In the genomic region with DNA sequence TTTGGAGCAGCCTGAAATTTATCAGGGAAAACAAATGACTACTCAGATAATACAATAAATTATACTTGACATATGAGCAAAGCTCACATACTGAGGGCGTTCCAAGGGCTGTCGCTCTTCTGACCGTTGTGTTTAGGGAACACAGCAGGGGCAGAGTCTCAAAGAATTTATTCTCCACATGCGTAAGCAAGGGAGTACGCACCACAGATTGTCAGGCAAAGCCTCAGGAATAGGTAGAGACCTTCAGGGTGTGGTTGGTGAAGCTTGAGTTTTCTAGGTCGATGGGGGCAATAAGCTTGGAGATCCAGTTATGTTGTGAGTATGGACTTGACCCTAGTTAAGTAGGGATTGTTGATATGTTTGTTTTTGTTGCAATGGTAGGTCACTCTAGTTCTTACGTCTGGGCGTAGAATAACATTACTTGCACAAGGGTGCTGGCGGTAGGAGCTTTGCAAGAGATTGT, we compare ENCODE assay signal across 9 cellular contexts.
A peak's percentile ranks its signal among the peaks of the same experiment; 100 is the strongest.
DNase-seq lines count a peak whose midpoint lies in the region; ATAC-seq, FAIRE-seq and TF ChIP-seq lines count a peak whose summit lies in the region.
"Had no signal": no experiment of that assay in that cellular context is flagged by ENCODE, and none has a peak within 500 bp of the region (broad histone marks: within the 10 kb centered on the region; RNA-seq: fewer than 3 reads in every experiment).

No MANE protein-coding gene starts in this region.

- H3K9me3 Mint-ChIP-seq in dendritic cell treated with granulocyte-macrophage colony-stimulating factor and Interleukin-4, amounts not matched to agents 40 ng/mL and 50 ng/mL, for 4 days = no peaks in the 10 kb centered on the region

- no peak overlapping the region for H2AFZ ChIP-seq in OCI-LY3 (ENCODE audit: low read depth, low read length)

- H3K27me3 Mint-ChIP-seq in dendritic cell treated with granulocyte-macrophage colony-stimulating factor and Interleukin-4, amounts not matched to agents 40 ng/mL and 50 ng/mL, for 4 days = no peaks in the 10 kb centered on the region

- DNase-seq in NCI-H1105 treated with DMSO at 0.1 percent for 48 hours (lab: John Stamatoyannopoulos, UW) (peak; percentile 51), NCI-H1105 (lab: John Stamatoyannopoulos, UW) (no peak), midbrain (lab: John Stamatoyannopoulos, UW) (peak; percentile 62), D721Med (ENCODE audit: insufficient read length, low spot score) (no peak), GM19240 (ENCODE audit: insufficient read length, low spot score) (no peak)

- peaks cover 12% of the 10 kb centered on the region for H3K36me3 Mint-ChIP-seq in dendritic cell treated with granulocyte-macrophage colony-stimulating factor and Interleukin-4, amounts not matched to agents 40 ng/mL and 50 ng/mL, for 4 days (ENCODE audit: low read depth)

- peaks cover 48% of the 10 kb centered on the region for H3K4me1 Mint-ChIP-seq in dendritic cell treated with granulocyte-macrophage colony-stimulating factor and Interleukin-4, amounts not matched to agents 40 ng/mL and 50 ng/mL, for 4 days (ENCODE audit: low read depth)

- no peaks in the 10 kb centered on the region for H3K9me3 ChIP-seq in OCI-LY3 (ENCODE audit: insufficient read depth, low read length)

- intact Hi-C loops in dendritic cell treated with granulocyte-macrophage colony-stimulating factor and Interleukin-4, amounts not matched to agents 40 ng/mL and 50 ng/mL, for 4 days (cut with micrococcal nuclease) = loop anchor here (5.0 to 10.0 kb wide), 3 partner anchors 103 to 540 kb away; partner anchors contain the start of genes ATM, NPAT and RAB39A

- H3K4me2 ChIP-seq in OCI-LY3 (ENCODE audit: low read length) = peak overlapping the region; percentile 78

- H3K9ac ChIP-seq in OCI-LY3 (ENCODE audit: low read length) = peak overlapping the region; percentile 81

- peaks cover 45% of the 10 kb centered on the region for H3K79me2 ChIP-seq in OCI-LY3 (ENCODE audit: low read length)

- no peak for ATAC-seq in GM19328 (IDR thresholded peaks at IDR 0.05; ENCODE audit: unreplicated experiment)

- peak overlapping the region; percentile 96 for H3K4me3 ChIP-seq in OCI-LY3 (ENCODE audit: low read length)

- H3K36me3 ChIP-seq in OCI-LY3 (replicated peaks; ENCODE audit: low read depth, low read length) = no peaks in the 10 kb centered on the region

- no peak for FAIRE-seq in D721Med (lab: Jason Lieb, UNC)
- FAIRE-seq: G401.6 had no signal

- no peaks in the 10 kb centered on the region for H4K20me1 ChIP-seq in OCI-LY3 (ENCODE audit: insufficient read depth, low read length)

- H3K4me1 ChIP-seq in OCI-LY3 (ENCODE audit: low read length) = peaks cover 7% of the 10 kb centered on the region; the same call in 1 of the 2 replicates

- no peak overlapping the region for H3K27ac ChIP-seq in OCI-LY3 (ENCODE audit: low read length)

- H3K27me3 ChIP-seq in OCI-LY3 (ENCODE audit: low read depth, low read length) = no peaks in the 10 kb centered on the region

- H3K27ac Mint-ChIP-seq in dendritic cell treated with granulocyte-macrophage colony-stimulating factor and Interleukin-4, amounts not matched to agents 40 ng/mL and 50 ng/mL, for 4 days = peak overlapping the region; percentile 63

- no peak for TF ChIP-seq CTCF in OCI-LY3 (IDR thresholded peaks at IDR 0.05; ENCODE audit: low read depth, low read length)
- TF ChIP-seq CTCF in D721Med (IDR thresholded peaks at IDR 0.05; ENCODE audit: insufficient read depth, missing control alignments) = no peak

- peak overlapping the region; percentile 79 for H3K4me3 Mint-ChIP-seq in dendritic cell treated with granulocyte-macrophage colony-stimulating factor and Interleukin-4, amounts not matched to agents 40 ng/mL and 50 ng/mL, for 4 days

Comparison
In these comparisons a context has a peak if more than half of its experiments do, and no peak if none do; other contexts are left out.
1. DNase-seq: peak in NCI-H1105 treated with DMSO at 0.1 percent for 48 hours (single experiment) and midbrain (single experiment); none in NCI-H1105 (single experiment), D721Med (single experiment) and GM19240 (single experiment).